Comparison of ENCODE assay signal across 12 cellular contexts in the genomic region with DNA sequence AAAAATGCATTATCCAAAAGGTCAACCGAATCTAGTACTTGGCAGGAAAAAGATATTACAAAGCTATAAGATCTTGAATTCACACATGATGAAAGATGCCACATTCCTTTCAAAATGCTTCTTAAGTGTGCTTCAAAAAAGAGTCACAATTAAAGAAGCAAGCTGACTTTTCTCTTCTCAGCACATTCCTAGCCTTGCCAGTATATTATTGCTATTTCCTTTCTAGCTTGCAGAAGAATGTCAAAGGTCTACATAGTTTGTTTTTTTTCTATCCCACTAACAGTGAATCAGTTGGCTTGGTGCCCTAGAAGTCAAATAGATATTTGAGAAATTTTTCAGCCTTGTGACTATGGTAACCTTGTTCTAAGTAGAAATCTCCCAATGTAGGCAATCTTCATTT. TPM values are rescaled to one million over a fixed set of nuclear protein-coding genes. Genes with fewer than 3 reads are reported as not detected.
DNase-seq lines count a peak whose midpoint lies in the region; ATAC-seq, FAIRE-seq and TF ChIP-seq lines count a peak whose summit lies in the region.
"Had no signal": no experiment of that assay in that cellular context is flagged by ENCODE, and none has a peak within 500 bp of the region (broad histone marks: within the 10 kb centered on the region; RNA-seq: fewer than 3 reads in every experiment).

No MANE protein-coding gene starts in this region.

- no peak overlapping the region for H2AFZ ChIP-seq in osteoblast (ENCODE audit: low read length)
- H2AFZ ChIP-seq in Karpas-422 (ENCODE audit: low read length), result no peak overlapping the region

- peaks cover 53% of the 10 kb centered on the region for H3K4me1 Mint-ChIP-seq in WTC11

- H3K9me3 Mint-ChIP-seq in WTC11, result peaks cover under 1% of the 10 kb centered on the region

- H3K79me2 ChIP-seq in osteoblast (ENCODE audit: insufficient read depth, low read length), result no peaks in the 10 kb centered on the region
- no peaks in the 10 kb centered on the region for H3K79me2 ChIP-seq in Karpas-422 (ENCODE audit: low read length)

- TF ChIP-seq CTCF in D721Med (IDR thresholded peaks at IDR 0.05; ENCODE audit: insufficient read depth, missing control alignments) (no peak), fibroblast of mammary gland (conservative IDR thresholded peaks at IDR 0.05; ENCODE audit: control insufficient read depth, insufficient read depth, low read depth, low read length) (no peak), osteoblast (IDR thresholded peaks at IDR 0.05; ENCODE audit: extremely low read depth, low read depth, low read length) (no peak), WTC11 (IDR thresholded peaks at IDR 0.05) (no peak)

- no peak overlapping the region for H3K27ac Mint-ChIP-seq in WTC11
- H3K27ac Mint-ChIP-seq: activated T-helper 1 cell treated with anti-CD3 and anti-CD28 coated beads, Interleukin-12 subunit alpha, Interleukin-12 subunit beta, Interleukin-2, Interleukin-4 antibody, amounts not matched to agents 30 ng/mL and 10 ng/mL and 1 ng/mL, durations not matched to agents 14 hours and 24 hours and 36 hours had no signal

- FAIRE-seq in D721Med (lab: Jason Lieb, UNC), result peak; percentile 66
- FAIRE-seq: islet of Langerhans, TTC549 had no signal

- no peak overlapping the region for H3K4me3 ChIP-seq in SJSA1
- no peak overlapping the region for H3K4me3 ChIP-seq in fibroblast of mammary gland (ENCODE audit: control insufficient read depth, low read depth, low read length)
- H3K4me3 ChIP-seq in osteoblast (ENCODE audit: insufficient read depth, low read length), result no peak overlapping the region
- H3K4me3 ChIP-seq in Karpas-422 (ENCODE audit: low read length), result no peak overlapping the region

- POLR2A ChIA-PET in WTC11 (lab: Charles Lee), result no interaction called here

- ATAC-seq in WTC11 (no peak), GM21381 (IDR thresholded peaks at IDR 0.05; ENCODE audit: unreplicated experiment) (no peak)

- DNase-seq in D721Med (ENCODE audit: insufficient read length, low spot score), result no peak
- DNase-seq in SJSA1 (ENCODE audit: low read depth in 1 of 2, low spot score in 2 of 2), result peak; percentile 33 to 73
- peak; percentile 91 for DNase-seq in fibroblast of mammary gland (ENCODE audit: low read depth)
- peak; percentile 3 for DNase-seq in osteoblast (ENCODE audit: insufficient read length, low spot score, missing footprints)
- no peak for DNase-seq in Karpas-422
- DNase-seq in WTC11 (ENCODE audit: low spot score), result no peak
- no peak for DNase-seq in NCI-H82 (lab: John Stamatoyannopoulos, UW)
- DNase-seq: MV-4-11 had no signal

- peak overlapping the region; percentile 72 for H3K27ac ChIP-seq in SJSA1
- no peak overlapping the region for H3K27ac ChIP-seq in osteoblast (ENCODE audit: low read depth, low read length)
- no peak overlapping the region for H3K27ac ChIP-seq in Karpas-422 (ENCODE audit: low read length)

- no peaks in the 10 kb centered on the region; the same call in 1 of the 2 replicates for H3K36me3 Mint-ChIP-seq in WTC11

- H3K9me2 ChIP-seq in Karpas-422 (replicated peaks; ENCODE audit: insufficient read depth, low read length), result no peaks in the 10 kb centered on the region

- no peak overlapping the region for H3K9ac ChIP-seq in Karpas-422 (ENCODE audit: low read length)

- H3K27me3 ChIP-seq in SJSA1 (replicated peaks) (no peaks in the 10 kb centered on the region), osteoblast (ENCODE audit: insufficient read depth, low read length) (no peaks in the 10 kb centered on the region), Karpas-422 (ENCODE audit: low read length) (no peaks in the 10 kb centered on the region)

- H3K4me3 Mint-ChIP-seq in WTC11, result no peak overlapping the region
- H3K4me3 Mint-ChIP-seq: activated T-helper 1 cell treated with anti-CD3 and anti-CD28 coated beads, Interleukin-12 subunit alpha, Interleukin-12 subunit beta, Interleukin-2, Interleukin-4 antibody, amounts not matched to agents 30 ng/mL and 10 ng/mL and 1 ng/mL, durations not matched to agents 14 hours and 24 hours and 36 hours had no signal

- H3K9me3 ChIP-seq in SJSA1 (replicated peaks), result no peaks in the 10 kb centered on the region
- no peaks in the 10 kb centered on the region for H3K9me3 ChIP-seq in osteoblast (ENCODE audit: low read depth, low read length)
- H3K9me3 ChIP-seq in Karpas-422 (ENCODE audit: low read length), result no peaks in the 10 kb centered on the region

- no peaks in the 10 kb centered on the region for H4K20me1 ChIP-seq in osteoblast (ENCODE audit: insufficient read depth, low read length)
- H4K20me1 ChIP-seq in Karpas-422 (ENCODE audit: insufficient read depth, low read depth, low read length), result no peaks in the 10 kb centered on the region

- no peaks in the 10 kb centered on the region for H3K36me3 ChIP-seq in SJSA1
- H3K36me3 ChIP-seq in osteoblast (ENCODE audit: insufficient read depth, low read length), result no peaks in the 10 kb centered on the region
- no peaks in the 10 kb centered on the region for H3K36me3 ChIP-seq in Karpas-422 (ENCODE audit: insufficient read depth, low read length)

- H3K27me3 Mint-ChIP-seq in WTC11 (ENCODE audit: low read depth), result no peaks in the 10 kb centered on the region

- H3K4me1 ChIP-seq in SJSA1 (replicated peaks) (peaks cover 14% of the 10 kb centered on the region), osteoblast (ENCODE audit: insufficient read depth, low read length) (peaks cover 6% of the 10 kb centered on the region), Karpas-422 (ENCODE audit: low read length) (no peaks in the 10 kb centered on the region)

- H3K4me2 ChIP-seq in osteoblast (ENCODE audit: insufficient read depth, low read length) (no peak overlapping the region), Karpas-422 (ENCODE audit: low read depth, low read length, poor library complexity, severe bottlenecking) (no peak overlapping the region)

- CTCF ChIA-PET in WTC11 (lab: Charles Lee), result no interaction called here

TF ChIP-seq in WTC11, 78 proteins besides CTCF, POLR2A, EP300 and RAD21 (continues in another document):
- TF ChIP-seq, protein P1, sequence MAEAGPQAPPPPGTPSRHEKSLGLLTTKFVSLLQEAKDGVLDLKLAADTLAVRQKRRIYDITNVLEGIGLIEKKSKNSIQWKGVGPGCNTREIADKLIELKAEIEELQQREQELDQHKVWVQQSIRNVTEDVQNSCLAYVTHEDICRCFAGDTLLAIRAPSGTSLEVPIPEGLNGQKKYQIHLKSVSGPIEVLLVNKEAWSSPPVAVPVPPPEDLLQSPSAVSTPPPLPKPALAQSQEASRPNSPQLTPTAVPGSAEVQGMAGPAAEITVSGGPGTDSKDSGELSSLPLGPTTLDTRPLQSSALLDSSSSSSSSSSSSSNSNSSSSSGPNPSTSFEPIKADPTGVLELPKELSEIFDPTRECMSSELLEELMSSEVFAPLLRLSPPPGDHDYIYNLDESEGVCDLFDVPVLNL (CRISPR knock-in tag; IDR thresholded peaks at IDR 0.05; ENCODE audit: borderline replicate concordance, low read depth), result no peak
- TF ChIP-seq, protein P2, sequence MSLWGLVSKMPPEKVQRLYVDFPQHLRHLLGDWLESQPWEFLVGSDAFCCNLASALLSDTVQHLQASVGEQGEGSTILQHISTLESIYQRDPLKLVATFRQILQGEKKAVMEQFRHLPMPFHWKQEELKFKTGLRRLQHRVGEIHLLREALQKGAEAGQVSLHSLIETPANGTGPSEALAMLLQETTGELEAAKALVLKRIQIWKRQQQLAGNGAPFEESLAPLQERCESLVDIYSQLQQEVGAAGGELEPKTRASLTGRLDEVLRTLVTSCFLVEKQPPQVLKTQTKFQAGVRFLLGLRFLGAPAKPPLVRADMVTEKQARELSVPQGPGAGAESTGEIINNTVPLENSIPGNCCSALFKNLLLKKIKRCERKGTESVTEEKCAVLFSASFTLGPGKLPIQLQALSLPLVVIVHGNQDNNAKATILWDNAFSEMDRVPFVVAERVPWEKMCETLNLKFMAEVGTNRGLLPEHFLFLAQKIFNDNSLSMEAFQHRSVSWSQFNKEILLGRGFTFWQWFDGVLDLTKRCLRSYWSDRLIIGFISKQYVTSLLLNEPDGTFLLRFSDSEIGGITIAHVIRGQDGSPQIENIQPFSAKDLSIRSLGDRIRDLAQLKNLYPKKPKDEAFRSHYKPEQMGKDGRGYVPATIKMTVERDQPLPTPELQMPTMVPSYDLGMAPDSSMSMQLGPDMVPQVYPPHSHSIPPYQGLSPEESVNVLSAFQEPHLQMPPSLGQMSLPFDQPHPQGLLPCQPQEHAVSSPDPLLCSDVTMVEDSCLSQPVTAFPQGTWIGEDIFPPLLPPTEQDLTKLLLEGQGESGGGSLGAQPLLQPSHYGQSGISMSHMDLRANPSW (CRISPR knock-in tag; conservative IDR thresholded peaks at IDR 0.05; ENCODE audit: low read depth), result no peak
- TF ChIP-seq, protein P3, sequence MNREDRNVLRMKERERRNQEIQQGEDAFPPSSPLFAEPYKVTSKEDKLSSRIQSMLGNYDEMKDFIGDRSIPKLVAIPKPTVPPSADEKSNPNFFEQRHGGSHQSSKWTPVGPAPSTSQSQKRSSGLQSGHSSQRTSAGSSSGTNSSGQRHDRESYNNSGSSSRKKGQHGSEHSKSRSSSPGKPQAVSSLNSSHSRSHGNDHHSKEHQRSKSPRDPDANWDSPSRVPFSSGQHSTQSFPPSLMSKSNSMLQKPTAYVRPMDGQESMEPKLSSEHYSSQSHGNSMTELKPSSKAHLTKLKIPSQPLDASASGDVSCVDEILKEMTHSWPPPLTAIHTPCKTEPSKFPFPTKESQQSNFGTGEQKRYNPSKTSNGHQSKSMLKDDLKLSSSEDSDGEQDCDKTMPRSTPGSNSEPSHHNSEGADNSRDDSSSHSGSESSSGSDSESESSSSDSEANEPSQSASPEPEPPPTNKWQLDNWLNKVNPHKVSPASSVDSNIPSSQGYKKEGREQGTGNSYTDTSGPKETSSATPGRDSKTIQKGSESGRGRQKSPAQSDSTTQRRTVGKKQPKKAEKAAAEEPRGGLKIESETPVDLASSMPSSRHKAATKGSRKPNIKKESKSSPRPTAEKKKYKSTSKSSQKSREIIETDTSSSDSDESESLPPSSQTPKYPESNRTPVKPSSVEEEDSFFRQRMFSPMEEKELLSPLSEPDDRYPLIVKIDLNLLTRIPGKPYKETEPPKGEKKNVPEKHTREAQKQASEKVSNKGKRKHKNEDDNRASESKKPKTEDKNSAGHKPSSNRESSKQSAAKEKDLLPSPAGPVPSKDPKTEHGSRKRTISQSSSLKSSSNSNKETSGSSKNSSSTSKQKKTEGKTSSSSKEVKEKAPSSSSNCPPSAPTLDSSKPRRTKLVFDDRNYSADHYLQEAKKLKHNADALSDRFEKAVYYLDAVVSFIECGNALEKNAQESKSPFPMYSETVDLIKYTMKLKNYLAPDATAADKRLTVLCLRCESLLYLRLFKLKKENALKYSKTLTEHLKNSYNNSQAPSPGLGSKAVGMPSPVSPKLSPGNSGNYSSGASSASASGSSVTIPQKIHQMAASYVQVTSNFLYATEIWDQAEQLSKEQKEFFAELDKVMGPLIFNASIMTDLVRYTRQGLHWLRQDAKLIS (CRISPR knock-in tag; IDR thresholded peaks at IDR 0.05; ENCODE audit: borderline replicate concordance), result no peak

RNA-seq across cellular contexts. Expression of a gene that starts 56.8 kb away (rescaled TPM):
- 0.11 and 0.13 TPM in 2 replicates for total RNA-seq in SJSA1 (2014; rRNA removed; shearing (Covaris generic))
- total RNA-seq in osteoblast (under 0.01 and 0.29 TPM in 2 replicates), WTC11 (2021) (0.71 to 0.90 TPM (median 0.76 TPM) in 3 replicates)
- 0.04 TPM in 1 of 2 replicates, not detected in the other for total RNA-seq in Karpas-422 (2014; rRNA removed; shearing (Covaris generic); ENCODE audit: low replicate concordance)
- total RNA-seq: activated T-helper 1 cell treated with anti-CD3 and anti-CD28 coated beads, Interleukin-12 subunit alpha, Interleukin-12 subunit beta, Interleukin-2, Interleukin-4 antibody, amounts not matched to agents 30 ng/mL and 10 ng/mL and 1 ng/mL, durations not matched to agents 14 hours and 24 hours and 36 hours had no signal

Comparison
In these comparisons a context has a peak if more than half of its experiments do, and no peak if none do; other contexts are left out.
1. DNase-seq: peak in SJSA1 (2 of 2), fibroblast of mammary gland (single experiment) and osteoblast (single experiment); none in D721Med (single experiment), Karpas-422 (single experiment), WTC11 (single experiment) and NCI-H82 (single experiment).